2 cellular contexts compared by ENCODE assay signal in genomic region chr2:67848551-67848950, GRCh38.
TF ChIP-seq lines count a peak whose summit lies in the region.

No MANE protein-coding gene starts in this region.

TF ChIP-seq in IMR-90, 13 proteins besides CTCF, POLR2A, EP300 and RAD21 (continued from another document):
- TF ChIP-seq FOS (IDR thresholded peaks at IDR 0.05; ENCODE audit: low read depth, low read length) (no peak), CHD1 (IDR thresholded peaks at IDR 0.05; ENCODE audit: low read depth, low read length) (no peak), NFE2L2 (IDR thresholded peaks at IDR 0.05; ENCODE audit: low read depth, low read length) (no peak), ELK1 (IDR thresholded peaks at IDR 0.05; ENCODE audit: borderline replicate concordance, low read depth, low read length) (no peak), USF2 (IDR thresholded peaks at IDR 0.05; ENCODE audit: low read depth, low read length) (no peak), MAFK (IDR thresholded peaks at IDR 0.05; ENCODE audit: low read depth, low read length) (no peak), MXI1 (IDR thresholded peaks at IDR 0.05; ENCODE audit: borderline replicate concordance, low read depth, low read length) (no peak), RCOR1 (IDR thresholded peaks at IDR 0.05; ENCODE audit: insufficient replicate concordance, low read length) (no peak), CEBPB (IDR thresholded peaks at IDR 0.05; ENCODE audit: low read depth, low read length) (no peak), BHLHE40 (IDR thresholded peaks at IDR 0.05; ENCODE audit: low read depth, low read length) (no peak), MAZ (IDR thresholded peaks at IDR 0.05; ENCODE audit: borderline replicate concordance, low read depth, low read length) (no peak)
TF ChIP-seq in IMR-90: peak in this region for 0.

TF ChIP-seq in GM12891, 5 proteins besides CTCF, POLR2A, EP300 and RAD21 (continued from another document):
- TF ChIP-seq SPI1 (IDR thresholded peaks at IDR 0.05; ENCODE audit: low read depth, low read length) (no peak), POU2F2 (IDR thresholded peaks at IDR 0.05; ENCODE audit: low read depth, low read length) (no peak), PAX5 (IDR thresholded peaks at IDR 0.05; ENCODE audit: insufficient read depth, low read length, severe bottlenecking) (no peak), TAF1 (IDR thresholded peaks at IDR 0.05; ENCODE audit: low read depth, low read length) (no peak)
TF ChIP-seq in GM12891: peak in this region for 0.
